ENCODE assay signal across 1 cellular context in the genomic region with DNA sequence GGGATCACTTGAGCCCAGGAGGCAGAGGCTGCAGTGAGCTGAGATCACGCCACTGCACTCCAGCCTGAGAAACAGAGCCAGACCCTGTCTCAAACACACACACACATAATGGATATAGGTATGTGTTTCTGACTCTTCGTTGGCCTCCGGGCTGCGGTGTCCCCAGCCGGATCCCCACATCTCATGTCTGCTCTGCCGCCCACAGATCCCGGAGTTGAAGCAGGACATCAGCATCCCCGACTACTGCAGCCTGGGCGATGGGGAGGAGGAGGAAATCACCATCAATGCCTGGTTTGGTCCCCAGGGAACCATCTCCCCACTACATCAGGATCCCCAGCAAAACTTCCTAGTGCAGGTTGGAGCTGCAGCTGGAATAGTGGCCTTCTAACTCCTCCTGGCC.
TF ChIP-seq lines count a peak whose summit lies in the region.

No MANE protein-coding gene starts in this region.

TF ChIP-seq in WTC11, 78 proteins besides CTCF, POLR2A, EP300 and RAD21 (continued from another document):
- TF ChIP-seq, protein P1, sequence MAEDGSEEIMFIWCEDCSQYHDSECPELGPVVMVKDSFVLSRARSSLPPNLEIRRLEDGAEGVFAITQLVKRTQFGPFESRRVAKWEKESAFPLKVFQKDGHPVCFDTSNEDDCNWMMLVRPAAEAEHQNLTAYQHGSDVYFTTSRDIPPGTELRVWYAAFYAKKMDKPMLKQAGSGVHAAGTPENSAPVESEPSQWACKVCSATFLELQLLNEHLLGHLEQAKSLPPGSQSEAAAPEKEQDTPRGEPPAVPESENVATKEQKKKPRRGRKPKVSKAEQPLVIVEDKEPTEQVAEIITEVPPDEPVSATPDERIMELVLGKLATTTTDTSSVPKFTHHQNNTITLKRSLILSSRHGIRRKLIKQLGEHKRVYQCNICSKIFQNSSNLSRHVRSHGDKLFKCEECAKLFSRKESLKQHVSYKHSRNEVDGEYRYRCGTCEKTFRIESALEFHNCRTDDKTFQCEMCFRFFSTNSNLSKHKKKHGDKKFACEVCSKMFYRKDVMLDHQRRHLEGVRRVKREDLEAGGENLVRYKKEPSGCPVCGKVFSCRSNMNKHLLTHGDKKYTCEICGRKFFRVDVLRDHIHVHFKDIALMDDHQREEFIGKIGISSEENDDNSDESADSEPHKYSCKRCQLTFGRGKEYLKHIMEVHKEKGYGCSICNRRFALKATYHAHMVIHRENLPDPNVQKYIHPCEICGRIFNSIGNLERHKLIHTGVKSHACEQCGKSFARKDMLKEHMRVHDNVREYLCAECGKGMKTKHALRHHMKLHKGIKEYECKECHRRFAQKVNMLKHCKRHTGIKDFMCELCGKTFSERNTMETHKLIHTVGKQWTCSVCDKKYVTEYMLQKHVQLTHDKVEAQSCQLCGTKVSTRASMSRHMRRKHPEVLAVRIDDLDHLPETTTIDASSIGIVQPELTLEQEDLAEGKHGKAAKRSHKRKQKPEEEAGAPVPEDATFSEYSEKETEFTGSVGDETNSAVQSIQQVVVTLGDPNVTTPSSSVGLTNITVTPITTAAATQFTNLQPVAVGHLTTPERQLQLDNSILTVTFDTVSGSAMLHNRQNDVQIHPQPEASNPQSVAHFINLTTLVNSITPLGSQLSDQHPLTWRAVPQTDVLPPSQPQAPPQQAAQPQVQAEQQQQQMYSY (CRISPR knock-in tag; IDR thresholded peaks at IDR 0.05) = no peak
- no peak for TF ChIP-seq GABPB1 (CRISPR knock-in tag; IDR thresholded peaks at IDR 0.05)
- no peak for TF ChIP-seq AR (CRISPR knock-in tag; IDR thresholded peaks at IDR 0.05)
- TF ChIP-seq ATF1 (CRISPR knock-in tag; IDR thresholded peaks at IDR 0.05) = no peak
- TF ChIP-seq FOXP1 (CRISPR knock-in tag; IDR thresholded peaks at IDR 0.05; ENCODE audit: borderline replicate concordance) = no peak
- TF ChIP-seq ZNF121 (CRISPR knock-in tag; IDR thresholded peaks at IDR 0.05) = no peak
- no peak for TF ChIP-seq NFATC4 (CRISPR knock-in tag; IDR thresholded peaks at IDR 0.05)
- TF ChIP-seq ZMAT4 (CRISPR knock-in tag; IDR thresholded peaks at IDR 0.05) = no peak
- no peak for TF ChIP-seq ZNF138 (CRISPR knock-in tag; conservative IDR thresholded peaks at IDR 0.05)
- TF ChIP-seq, protein P2, sequence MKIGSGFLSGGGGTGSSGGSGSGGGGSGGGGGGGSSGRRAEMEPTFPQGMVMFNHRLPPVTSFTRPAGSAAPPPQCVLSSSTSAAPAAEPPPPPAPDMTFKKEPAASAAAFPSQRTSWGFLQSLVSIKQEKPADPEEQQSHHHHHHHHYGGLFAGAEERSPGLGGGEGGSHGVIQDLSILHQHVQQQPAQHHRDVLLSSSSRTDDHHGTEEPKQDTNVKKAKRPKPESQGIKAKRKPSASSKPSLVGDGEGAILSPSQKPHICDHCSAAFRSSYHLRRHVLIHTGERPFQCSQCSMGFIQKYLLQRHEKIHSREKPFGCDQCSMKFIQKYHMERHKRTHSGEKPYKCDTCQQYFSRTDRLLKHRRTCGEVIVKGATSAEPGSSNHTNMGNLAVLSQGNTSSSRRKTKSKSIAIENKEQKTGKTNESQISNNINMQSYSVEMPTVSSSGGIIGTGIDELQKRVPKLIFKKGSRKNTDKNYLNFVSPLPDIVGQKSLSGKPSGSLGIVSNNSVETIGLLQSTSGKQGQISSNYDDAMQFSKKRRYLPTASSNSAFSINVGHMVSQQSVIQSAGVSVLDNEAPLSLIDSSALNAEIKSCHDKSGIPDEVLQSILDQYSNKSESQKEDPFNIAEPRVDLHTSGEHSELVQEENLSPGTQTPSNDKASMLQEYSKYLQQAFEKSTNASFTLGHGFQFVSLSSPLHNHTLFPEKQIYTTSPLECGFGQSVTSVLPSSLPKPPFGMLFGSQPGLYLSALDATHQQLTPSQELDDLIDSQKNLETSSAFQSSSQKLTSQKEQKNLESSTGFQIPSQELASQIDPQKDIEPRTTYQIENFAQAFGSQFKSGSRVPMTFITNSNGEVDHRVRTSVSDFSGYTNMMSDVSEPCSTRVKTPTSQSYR (CRISPR knock-in tag; IDR thresholded peaks at IDR 0.05) = no peak
- TF ChIP-seq ZNF232 (CRISPR knock-in tag; IDR thresholded peaks at IDR 0.05) = no peak
- no peak for TF ChIP-seq USF1 (CRISPR knock-in tag; IDR thresholded peaks at IDR 0.05)
- no peak for TF ChIP-seq MLX (CRISPR knock-in tag; IDR thresholded peaks at IDR 0.05)
- no peak for TF ChIP-seq OVOL2 (CRISPR knock-in tag; IDR thresholded peaks at IDR 0.05; ENCODE audit: borderline replicate concordance)
- no peak for TF ChIP-seq NR3C1 (CRISPR knock-in tag; conservative IDR thresholded peaks at IDR 0.05; ENCODE audit: low read depth)
- no peak for TF ChIP-seq ZNF219 (CRISPR knock-in tag; IDR thresholded peaks at IDR 0.05; ENCODE audit: borderline replicate concordance)
